Comparison of ENCODE assay signal across 9 cellular contexts in the genomic region with DNA sequence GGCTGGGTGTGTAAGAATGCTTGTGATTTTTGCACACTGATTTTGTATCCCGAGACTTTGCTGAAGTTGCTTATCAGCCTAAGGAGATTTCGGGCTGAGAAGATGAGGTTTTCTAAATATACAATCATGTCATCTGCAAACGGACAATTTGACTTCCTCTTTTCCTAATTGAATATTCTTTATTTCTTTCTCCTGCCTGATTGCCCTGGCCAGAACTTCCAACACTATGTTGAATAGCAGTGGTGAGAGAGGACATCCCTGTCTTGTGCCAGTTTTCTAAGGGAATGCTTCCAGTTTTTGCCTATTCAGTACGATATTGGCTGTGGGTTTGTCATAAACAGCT. TPM values are rescaled to one million over a fixed set of nuclear protein-coding genes. Genes with fewer than 3 reads are reported as not detected.
DNase-seq lines count a peak whose midpoint lies in the region; TF ChIP-seq lines count a peak whose summit lies in the region.
"Not testable (repeated sequence)": the region's sequence is repeated elsewhere in the genome, so short reads cannot be mapped to it uniquely, and the experiment has no call there.
"Had no signal": no experiment of that assay in that cellular context is flagged by ENCODE, and none has a peak within 500 bp of the region (broad histone marks: within the 10 kb centered on the region; RNA-seq: fewer than 3 reads in every experiment).

No MANE protein-coding gene starts in this region.

- POLR2A ChIA-PET in activated CD4-positive, alpha-beta T cell treated with anti-CD3 and anti-CD28 coated beads, Interleukin-2, amount 10 ng/mL, durations not matched to agents 7 days and 5 days (lab: Charles Lee) = not testable (repeated sequence)

- DNase-seq in LNCaP clone FGC (ENCODE audit: low read depth); activated CD4-positive, alpha-beta T cell treated with anti-CD3 and anti-CD28 coated beads, Interleukin-2, amount 10 ng/mL, durations not matched to agents 7 days and 5 days; breast epithelium (ENCODE audit: low spot score in 2 of 2); fibroblast of the aortic adventitia (ENCODE audit: low read depth); retinal pigment epithelial cell (ENCODE audit: low read depth): not testable (repeated sequence)

- peak overlapping the region; percentile 90 for H3K27ac Mint-ChIP-seq in activated CD4-positive, alpha-beta T cell treated with anti-CD3 and anti-CD28 coated beads, Interleukin-2, amount 10 ng/mL, durations not matched to agents 7 days and 5 days

- H3K9me3 Mint-ChIP-seq in activated CD4-positive, alpha-beta T cell treated with anti-CD3 and anti-CD28 coated beads, Interleukin-2, amount 10 ng/mL, durations not matched to agents 7 days and 5 days = not testable (repeated sequence)

- H3K9ac ChIP-seq in ES-I3 (ENCODE audit: low read depth, low read length) = peak overlapping the region; percentile 91

- H3K4me3 Mint-ChIP-seq in activated CD4-positive, alpha-beta T cell treated with anti-CD3 and anti-CD28 coated beads, Interleukin-2, amount 10 ng/mL, durations not matched to agents 7 days and 5 days = peak overlapping the region; percentile 90

- H3K36me3 ChIP-seq in ES-I3 (ENCODE audit: insufficient read depth, low read length); breast epithelium; mesodermal cell (ENCODE audit: control insufficient read depth, insufficient read depth, low read length); urinary bladder (ENCODE audit: insufficient read depth): not testable (repeated sequence)

- peaks cover 5 to 16% of the 10 kb centered on the region in 2 donors for H3K27me3 ChIP-seq in breast epithelium

- not testable (repeated sequence) for H3K27ac ChIP-seq in breast epithelium; mesodermal cell (ENCODE audit: low read depth, low read length, severe bottlenecking); urinary bladder (ENCODE audit: low read depth)

- H3K9me3 ChIP-seq in ES-I3 (ENCODE audit: control insufficient read depth, insufficient read depth, low read length); breast epithelium; mesodermal cell (ENCODE audit: control insufficient read depth, low read length): not testable (repeated sequence)

- not testable (repeated sequence) for H3K36me3 Mint-ChIP-seq in activated CD4-positive, alpha-beta T cell treated with anti-CD3 and anti-CD28 coated beads, Interleukin-2, amount 10 ng/mL, durations not matched to agents 7 days and 5 days (ENCODE audit: low read depth)

- 17% methylated on average over 1 of the region's 4 CpGs; no CpG with 5 or more reads in 1 of the 2 experiments for WGBS in mesodermal cell (ENCODE audit: insufficient coverage in 2 of 2), 2 experiments
- WGBS in urinary bladder = 4% methylated on average over 4 of the region's 4 CpGs

- H3K4me1 ChIP-seq in ES-I3 (ENCODE audit: insufficient read depth, low read length); breast epithelium; mesodermal cell (ENCODE audit: control insufficient read depth, insufficient read depth, low read length, poor library complexity, severe bottlenecking); urinary bladder (ENCODE audit: insufficient read depth): not testable (repeated sequence)

- peaks cover 46% of the 10 kb centered on the region for H3K27me3 Mint-ChIP-seq in activated CD4-positive, alpha-beta T cell treated with anti-CD3 and anti-CD28 coated beads, Interleukin-2, amount 10 ng/mL, durations not matched to agents 7 days and 5 days

- not testable (repeated sequence) for TF ChIP-seq CTCF in LNCaP clone FGC (IDR thresholded peaks at IDR 0.05; ENCODE audit: control insufficient read depth, extremely low read depth, insufficient read depth); breast epithelium (IDR thresholded peaks at IDR 0.05); fibroblast of the aortic adventitia (IDR thresholded peaks at IDR 0.05; ENCODE audit: insufficient read depth, low read length); retinal pigment epithelial cell (conservative IDR thresholded peaks at IDR 0.05; ENCODE audit: low read depth, low read length)

- H3K4me3 ChIP-seq in LNCaP clone FGC (ENCODE audit: low read depth, low read length) (peak overlapping the region; percentile 65), breast epithelium (peak overlapping the region; percentile 39 to 65 (median 62)), fibroblast of the aortic adventitia (ENCODE audit: low read depth, low read length) (peak overlapping the region; percentile 80), mesodermal cell (ENCODE audit: extremely low read depth, insufficient read depth, low read length, poor library complexity, severe bottlenecking) (peak overlapping the region; percentile 59), retinal pigment epithelial cell (ENCODE audit: low read length) (peak overlapping the region; percentile 83), urinary bladder (ENCODE audit: low read depth, low read length) (peak overlapping the region; percentile 53)

- intact Hi-C loops in breast epithelium (cut with DNase I; ENCODE audit: low total_unique reads) = not testable (repeated sequence)

- TF ChIP-seq POLR2A in breast epithelium (IDR thresholded peaks at IDR 0.05) = not testable (repeated sequence)

- CTCF ChIA-PET in activated CD4-positive, alpha-beta T cell treated with anti-CD3 and anti-CD28 coated beads, Interleukin-2, amount 10 ng/mL, durations not matched to agents 7 days and 5 days (lab: Charles Lee) = not testable (repeated sequence)

- peaks cover 40% of the 10 kb centered on the region for H3K4me1 Mint-ChIP-seq in activated CD4-positive, alpha-beta T cell treated with anti-CD3 and anti-CD28 coated beads, Interleukin-2, amount 10 ng/mL, durations not matched to agents 7 days and 5 days

RNA-seq across cellular contexts. Expression of a gene that starts 43.6 kb away (rescaled TPM):
- not detected for total RNA-seq in activated CD4-positive, alpha-beta T cell treated with anti-CD3 and anti-CD28 coated beads, Interleukin-2, amount 10 ng/mL, durations not matched to agents 7 days and 5 days
- not detected for total RNA-seq in breast epithelium
- total RNA-seq in fibroblast of the aortic adventitia (ENCODE audit: low replicate concordance) = not detected in 2 replicates
- not detected for polyA plus RNA-seq in mesodermal cell (2013, experiment 1 of 2)
- polyA plus RNA-seq in mesodermal cell (2013, experiment 2 of 2) = not detected
- total RNA-seq in urinary bladder = not detected
- not detected for polyA plus RNA-seq in urinary bladder
- total RNA-seq: pulmonary artery endothelial cell had no signal

RNA-seq across cellular contexts. Expression of a gene that starts 47.5 kb away (rescaled TPM):
- total RNA-seq in activated CD4-positive, alpha-beta T cell treated with anti-CD3 and anti-CD28 coated beads, Interleukin-2, amount 10 ng/mL, durations not matched to agents 7 days and 5 days = 1 to 10 TPM; 5.0 to 6.1 TPM
- 1 to 10 TPM in 1 of 3 donors, under 1 TPM in 2; 0.32 to 1.0 (median 0.66) TPM for total RNA-seq in breast epithelium
- 0.16 and 4.5 TPM in 2 replicates for total RNA-seq in fibroblast of the aortic adventitia (ENCODE audit: low replicate concordance)
- polyA plus RNA-seq in mesodermal cell (2013, experiment 1 of 2) = 3.8 TPM
- polyA plus RNA-seq in mesodermal cell (2013, experiment 2 of 2) = 3.8 TPM
- total RNA-seq in urinary bladder = 2.6 TPM
- polyA plus RNA-seq in urinary bladder = 4.2 TPM

RNA-seq across cellular contexts. Expression of a gene that starts 52.0 kb away (rescaled TPM):
- total RNA-seq in activated CD4-positive, alpha-beta T cell treated with anti-CD3 and anti-CD28 coated beads, Interleukin-2, amount 10 ng/mL, durations not matched to agents 7 days and 5 days = not detected
- total RNA-seq in breast epithelium (not detected), fibroblast of the aortic adventitia (ENCODE audit: low replicate concordance) (not detected in 2 replicates), urinary bladder (not detected)
- polyA plus RNA-seq in mesodermal cell (2013, experiment 1 of 2) = not detected
- not detected for polyA plus RNA-seq in mesodermal cell (2013, experiment 2 of 2)
- not detected for polyA plus RNA-seq in urinary bladder
- total RNA-seq: pulmonary artery endothelial cell had no signal

RNA-seq across cellular contexts. Expression of a gene that starts 59.2 kb away (rescaled TPM):
- 1 to 10 TPM in 1 of 2 experiments, under 1 TPM in 1; 0.57 to 1.5 TPM for total RNA-seq in activated CD4-positive, alpha-beta T cell treated with anti-CD3 and anti-CD28 coated beads, Interleukin-2, amount 10 ng/mL, durations not matched to agents 7 days and 5 days
- total RNA-seq in breast epithelium = under 1 TPM in 1 of 3 donors, not detected in 2; 0.33 TPM
- not detected in 2 replicates for total RNA-seq in fibroblast of the aortic adventitia (ENCODE audit: low replicate concordance)
- polyA plus RNA-seq in mesodermal cell (2013, experiment 1 of 2) = not detected
- polyA plus RNA-seq in mesodermal cell (2013, experiment 2 of 2) = not detected
- total RNA-seq in urinary bladder = not detected
- polyA plus RNA-seq in urinary bladder = 0.24 TPM
- total RNA-seq: pulmonary artery endothelial cell had no signal
